Comparison of ENCODE assay signal across 8 cellular contexts in genomic region chr5:72848474-72849428, GRCh38. TPM values are rescaled to one million over a fixed set of nuclear protein-coding genes. Genes with fewer than 3 reads are reported as not detected.
DNase-seq lines count a peak whose midpoint lies in the region; ATAC-seq, FAIRE-seq and TF ChIP-seq lines count a peak whose summit lies in the region.

No MANE protein-coding gene starts in this region.

- TF ChIP-seq POLR2A in GM19099 (IDR thresholded peaks at IDR 0.05; ENCODE audit: extremely low read depth, insufficient read length, low read depth) (peak; percentile 30), H54 (IDR thresholded peaks at IDR 0.05; ENCODE audit: low read depth, low read length) (no peak)

- no peaks in the 10 kb centered on the region for H3K9me3 ChIP-seq in CD4-positive, alpha-beta T cell (ENCODE audit: control insufficient read depth, low read length)

- H3K27me3 Mint-ChIP-seq in CD4-positive, alpha-beta T cell, result no peaks in the 10 kb centered on the region

- H3K4me3 Mint-ChIP-seq in CD4-positive, alpha-beta T cell, result peak overlapping the region; percentile 100

- CTCF ChIA-PET in CD4-positive, alpha-beta T cell (lab: Charles Lee), result interaction anchor here (1.0 to 1.1 kb wide), 2 partner anchors 30 to 35 kb away, joined by 3 to 5 read pairs; no protein-coding TSS in a partner anchor

- no peaks in the 10 kb centered on the region for H3K27me3 ChIP-seq in CD4-positive, alpha-beta T cell (ENCODE audit: control insufficient read depth, insufficient read depth, low read length)

- H3K36me3 Mint-ChIP-seq in CD4-positive, alpha-beta T cell (ENCODE audit: low read depth), result peaks cover 44% of the 10 kb centered on the region

- ATAC-seq in CD4-positive, alpha-beta T cell (ENCODE audit: poor library complexity), result peak; percentile 49
- ATAC-seq in HG03378 (IDR thresholded peaks at IDR 0.05; ENCODE audit: unreplicated experiment) (peak; percentile 40), SK-N-SH treated with all-trans-retinoic acid at 6 μM for 48 hours (peak; percentile 48)

- peak overlapping the region; percentile 96 for H3K27ac Mint-ChIP-seq in CD4-positive, alpha-beta T cell

- H3K9me3 Mint-ChIP-seq in CD4-positive, alpha-beta T cell, result no peaks in the 10 kb centered on the region

- H3K4me3 ChIP-seq in retinal pigment epithelial cell (ENCODE audit: low read length), result peak overlapping the region; percentile 89

- peak overlapping the region; percentile 90 for H3K27ac ChIP-seq in CD4-positive, alpha-beta T cell (ENCODE audit: low read depth, low read length)

- FAIRE-seq in H54 (lab: Jason Lieb, UNC), result no peak

- H3K4me1 Mint-ChIP-seq in CD4-positive, alpha-beta T cell (ENCODE audit: low read depth), result peaks cover 90% of the 10 kb centered on the region

- intact Hi-C loops in CD4-positive, alpha-beta T cell (cut with DNase I, micrococcal nuclease), result loop anchor here (1.0 to 10.0 kb wide), 4 partner anchors 32 to 544 kb away; partner anchors contain the start of genes TNPO1 (in 2 of the 2) and FCHO2 (in 1 of the 2)

- POLR2A ChIA-PET in CD4-positive, alpha-beta T cell (lab: Charles Lee), result interaction anchor here (0.6 to 2.2 kb wide), 9 partner anchors 8 to 650 kb away, joined by 3 to 26 read pairs (median 4); partner anchors contain the start of genes BTF3 and TNPO1

- TF ChIP-seq CTCF in CD4-positive, alpha-beta T cell (IDR thresholded peaks at IDR 0.05), result no peak
- TF ChIP-seq CTCF in retinal pigment epithelial cell (conservative IDR thresholded peaks at IDR 0.05; ENCODE audit: low read depth, low read length), result no peak

- DNase-seq in CD4-positive, alpha-beta T cell, result peak; percentile 9 to 55 (median 26)
- DNase-seq in amniotic epithelial cell (ENCODE audit: low read depth) (peak; percentile 35), hepatic stellate cell (ENCODE audit: low spot score) (peak; percentile 47), retinal pigment epithelial cell (ENCODE audit: low read depth) (no peak), H54 (ENCODE audit: insufficient read length, low spot score) (no peak)

TF ChIP-seq in SK-N-SH treated with all-trans-retinoic acid at 6 μM for 48 hours, 23 proteins besides CTCF, POLR2A, EP300 and RAD21:
- TF ChIP-seq RARB (CRISPR knock-in tag; IDR thresholded peaks at IDR 0.05) (no peak), CSDC2 (CRISPR knock-in tag; IDR thresholded peaks at IDR 0.05) (no peak), PATZ1 (CRISPR knock-in tag; IDR thresholded peaks at IDR 0.05; ENCODE audit: borderline replicate concordance) (no peak), PPARA (CRISPR knock-in tag; IDR thresholded peaks at IDR 0.05; ENCODE audit: borderline replicate concordance) (no peak), ZNF8 (CRISPR knock-in tag; IDR thresholded peaks at IDR 0.05) (no peak), SNAI2 (CRISPR knock-in tag; IDR thresholded peaks at IDR 0.05) (no peak), BACH2 (CRISPR knock-in tag; IDR thresholded peaks at IDR 0.05; ENCODE audit: borderline replicate concordance) (no peak), TOX (CRISPR knock-in tag; IDR thresholded peaks at IDR 0.05; ENCODE audit: borderline replicate concordance) (no peak), ZNF565 (CRISPR knock-in tag; conservative IDR thresholded peaks at IDR 0.05; ENCODE audit: low read depth) (no peak), TSHZ2 (CRISPR knock-in tag; IDR thresholded peaks at IDR 0.05) (no peak), OSR1 (CRISPR knock-in tag; IDR thresholded peaks at IDR 0.05) (no peak), ISL1 (CRISPR knock-in tag; IDR thresholded peaks at IDR 0.05) (no peak), ZC3H10 (CRISPR knock-in tag; IDR thresholded peaks at IDR 0.05) (no peak), CSRNP3 (CRISPR knock-in tag; IDR thresholded peaks at IDR 0.05) (no peak), TCF4 (CRISPR knock-in tag; IDR thresholded peaks at IDR 0.05; ENCODE audit: borderline replicate concordance) (no peak), ARNTL (CRISPR knock-in tag; IDR thresholded peaks at IDR 0.05; ENCODE audit: borderline replicate concordance, low read depth) (no peak), ZFP30 (CRISPR knock-in tag; IDR thresholded peaks at IDR 0.05) (no peak), ESRRG (CRISPR knock-in tag; IDR thresholded peaks at IDR 0.05) (no peak)
- TF ChIP-seq, protein P1, sequence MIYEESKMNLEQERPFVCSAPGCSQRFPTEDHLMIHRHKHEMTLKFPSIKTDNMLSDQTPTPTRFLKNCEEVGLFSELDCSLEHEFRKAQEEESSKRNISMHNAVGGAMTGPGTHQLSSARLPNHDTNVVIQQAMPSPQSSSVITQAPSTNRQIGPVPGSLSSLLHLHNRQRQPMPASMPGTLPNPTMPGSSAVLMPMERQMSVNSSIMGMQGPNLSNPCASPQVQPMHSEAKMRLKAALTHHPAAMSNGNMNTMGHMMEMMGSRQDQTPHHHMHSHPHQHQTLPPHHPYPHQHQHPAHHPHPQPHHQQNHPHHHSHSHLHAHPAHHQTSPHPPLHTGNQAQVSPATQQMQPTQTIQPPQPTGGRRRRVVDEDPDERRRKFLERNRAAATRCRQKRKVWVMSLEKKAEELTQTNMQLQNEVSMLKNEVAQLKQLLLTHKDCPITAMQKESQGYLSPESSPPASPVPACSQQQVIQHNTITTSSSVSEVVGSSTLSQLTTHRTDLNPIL (CRISPR knock-in tag; IDR thresholded peaks at IDR 0.05; ENCODE audit: low read depth), result no peak
- TF ChIP-seq, protein P2, sequence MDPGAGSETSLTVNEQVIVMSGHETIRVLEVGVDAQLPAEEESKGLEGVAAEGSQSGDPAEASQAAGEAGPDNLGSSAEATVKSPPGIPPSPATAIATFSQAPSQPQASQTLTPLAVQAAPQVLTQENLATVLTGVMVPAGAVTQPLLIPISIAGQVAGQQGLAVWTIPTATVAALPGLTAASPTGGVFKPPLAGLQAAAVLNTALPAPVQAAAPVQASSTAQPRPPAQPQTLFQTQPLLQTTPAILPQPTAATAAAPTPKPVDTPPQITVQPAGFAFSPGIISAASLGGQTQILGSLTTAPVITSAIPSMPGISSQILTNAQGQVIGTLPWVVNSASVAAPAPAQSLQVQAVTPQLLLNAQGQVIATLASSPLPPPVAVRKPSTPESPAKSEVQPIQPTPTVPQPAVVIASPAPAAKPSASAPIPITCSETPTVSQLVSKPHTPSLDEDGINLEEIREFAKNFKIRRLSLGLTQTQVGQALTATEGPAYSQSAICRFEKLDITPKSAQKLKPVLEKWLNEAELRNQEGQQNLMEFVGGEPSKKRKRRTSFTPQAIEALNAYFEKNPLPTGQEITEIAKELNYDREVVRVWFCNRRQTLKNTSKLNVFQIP (CRISPR knock-in tag; IDR thresholded peaks at IDR 0.05; ENCODE audit: borderline replicate concordance, low read depth), result no peak

RNA-seq across cellular contexts. Expression of gene TNPO1, which starts 32.3 kb away (rescaled TPM):
- total RNA-seq in CD4-positive, alpha-beta T cell, result 10 to 100 TPM; 69.6 to 74.7 TPM

Comparison
In these comparisons a context has a peak if more than half of its experiments do, and no peak if none do; other contexts are left out.
1. DNase-seq: peak in CD4-positive, alpha-beta T cell (10 of 10), amniotic epithelial cell (single experiment) and hepatic stellate cell (single experiment); none in retinal pigment epithelial cell (single experiment) and H54 (single experiment).
2. Peak in every context shown above with its lines, with median percentiles within 50 percentile points of each other: ATAC-seq.